37 cellular contexts compared by ENCODE assay signal in the genomic region with DNA sequence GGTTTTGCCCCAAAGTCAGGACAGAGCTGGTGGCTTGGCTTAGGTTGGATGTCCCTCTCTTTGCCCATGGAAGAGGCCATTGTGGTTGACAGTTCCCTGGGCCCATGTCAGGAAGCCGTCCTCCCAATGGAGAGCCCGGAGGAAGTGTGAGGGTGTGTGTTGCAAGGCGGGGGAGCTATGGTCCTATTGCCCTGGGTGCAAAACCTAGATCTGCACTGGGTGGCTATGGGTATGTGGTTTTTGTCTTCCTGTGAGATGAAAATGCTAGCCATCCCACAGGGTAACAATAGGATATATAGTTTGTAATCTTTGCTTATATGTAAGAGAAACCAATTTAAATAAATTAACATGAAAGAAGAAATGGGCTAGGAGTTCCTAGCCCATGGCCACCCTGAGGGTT.
"Had no signal": no experiment of that assay in that cellular context is flagged by ENCODE, and none has a peak within 500 bp of the region (broad histone marks: within the 10 kb centered on the region; RNA-seq: fewer than 3 reads in every experiment).

No MANE protein-coding gene starts in this region.

- ATAC-seq: activated CD8-positive, alpha-beta T cell treated with anti-CD3 and anti-CD28 coated beads for 36 hours; activated naive CD4-positive, alpha-beta T cell treated with anti-CD3 and anti-CD28 coated beads, Interleukin-2, amount 50 U/mL, for 72 hours; activated T-cell treated with anti-CD3 and anti-CD28 coated beads, Interleukin-2, amount 50 U/mL, for 4 hours; activated T-cell treated with anti-CD3 and anti-CD28 coated beads, Interleukin-2, amount 50 U/mL, for 72 hours; activated T-helper 17 cell treated with anti-CD3 and anti-CD28 coated beads, Interleukin-2, amount 50 U/mL, for 72 hours; body of pancreas had no signal

- FAIRE-seq: astrocyte, TTC549 had no signal

- H3K9me3 ChIP-seq: adrenal gland, body of pancreas, breast epithelium had no signal

- H3K36me3 Mint-ChIP-seq: activated CD4-positive, alpha-beta memory T cell treated with anti-CD3 and anti-CD28 coated beads for 36 hours; activated naive CD4-positive, alpha-beta T cell treated with anti-CD3 and anti-CD28 coated beads, Interleukin-2, amount 50 U/mL, for 72 hours; activated naive CD8-positive, alpha-beta T cell treated with anti-CD3 and anti-CD28 coated beads for 36 hours had no signal

- DNase-seq: activated B cell treated with CpG ODN at 0.5 μM for 24 hours; activated CD4-positive, alpha-beta memory T cell treated with anti-CD3 and anti-CD28 coated beads for 36 hours; activated CD4-positive, alpha-beta T cell treated with anti-CD3 and anti-CD28 coated beads for 4 hours; activated CD4-positive, alpha-beta T cell treated with anti-CD3 and anti-CD28 coated beads, Interleukin-2, amount 10 ng/mL, durations not matched to agents 24 days and 14 days; activated CD4-positive, alpha-beta T cell treated with anti-CD3 and anti-CD28 coated beads, Interleukin-2, amount 50 U/mL, for 1 hour; activated CD4-positive, alpha-beta T cell treated with anti-CD3 and anti-CD28 coated beads, Interleukin-2, amount 50 U/mL, for 4 hours; activated CD4-positive, CD25-positive, alpha-beta regulatory T cell treated with anti-CD3 and anti-CD28 coated beads, Interleukin-2, amount 50 U/mL, for 72 hours; activated CD8-positive, alpha-beta memory T cell treated with anti-CD3 and anti-CD28 coated beads, Interleukin-2, amount 50 U/mL, for 4 hours; activated CD8-positive, alpha-beta T cell treated with anti-CD3 and anti-CD28 coated beads for 36 hours; activated effector memory CD4-positive, alpha-beta T cell treated with anti-CD3 and anti-CD28 coated beads, Interleukin-2, amount 50 U/mL, for 16 hours; activated gamma-delta T cell treated with Interleukin-2 at 50 U/mL for 16 hours; activated naive CD4-positive, alpha-beta T cell; activated naive CD4-positive, alpha-beta T cell treated with anti-CD3 and anti-CD28 coated beads for 36 hours; activated naive CD4-positive, alpha-beta T cell treated with anti-CD3 and anti-CD28 coated beads, Interleukin-2, amount 50 U/mL, for 16 hours; activated naive CD8-positive, alpha-beta T cell treated with anti-CD3 and anti-CD28 coated beads for 36 hours; activated T-cell treated with anti-CD3 and anti-CD28 coated beads for 4 hours; activated T-cell treated with anti-CD3 and anti-CD28 coated beads, Interleukin-2, amount 50 U/mL, for 1 hour; activated T-cell treated with anti-CD3 and anti-CD28 coated beads, Interleukin-2, amount 50 U/mL, for 4 hours; activated T-cell treated with anti-CD3 and anti-CD28 coated beads, Interleukin-2, amount 50 U/mL, for 72 hours; adrenal gland; amniotic stem cell; aorta; body of pancreas; brain microvascular endothelial cell; central memory CD4-positive, alpha-beta T cell; T-helper 1 cell; T-helper 2 cell; T-helper 9 cell had no signal

- H3K27me3 ChIP-seq: adrenal gland, body of pancreas, brain microvascular endothelial cell, breast epithelium had no signal

- H3K27me3 Mint-ChIP-seq: activated CD4-positive, alpha-beta memory T cell treated with anti-CD3 and anti-CD28 coated beads for 36 hours; activated CD4-positive, alpha-beta T cell treated with anti-CD3 and anti-CD28 coated beads, Interleukin-2, amount 10 ng/mL, durations not matched to agents 24 days and 14 days; activated CD8-positive, alpha-beta T cell treated with anti-CD3 and anti-CD28 coated beads for 36 hours; activated naive CD8-positive, alpha-beta T cell treated with anti-CD3 and anti-CD28 coated beads for 36 hours; activated T-helper 17 cell treated with anti-CD3 and anti-CD28 coated beads, Interleukin-2, amount 50 U/mL, for 72 hours had no signal

- H3K4me3 ChIP-seq: adrenal gland, body of pancreas, breast epithelium had no signal

- H3K9me3 Mint-ChIP-seq: activated B cell treated with CpG ODN at 0.5 μM for 24 hours; activated CD4-positive, alpha-beta memory T cell treated with anti-CD3 and anti-CD28 coated beads for 36 hours; activated CD4-positive, alpha-beta T cell treated with anti-CD3 and anti-CD28 coated beads, Interleukin-2, amount 10 ng/mL, durations not matched to agents 24 days and 14 days; activated CD8-positive, alpha-beta T cell treated with anti-CD3 and anti-CD28 coated beads for 36 hours; activated naive CD4-positive, alpha-beta T cell treated with anti-CD3 and anti-CD28 coated beads for 36 hours; activated naive CD4-positive, alpha-beta T cell treated with anti-CD3 and anti-CD28 coated beads, Interleukin-2, amount 50 U/mL, for 72 hours; activated naive CD8-positive, alpha-beta T cell treated with anti-CD3 and anti-CD28 coated beads for 36 hours; activated T-cell treated with anti-CD3 and anti-CD28 coated beads, Interleukin-2, amount 50 U/mL, for 4 hours; activated T-cell treated with anti-CD3 and anti-CD28 coated beads, Interleukin-2, amount 50 U/mL, for 72 hours; activated T-helper 1 cell treated with anti-CD3 and anti-CD28 coated beads, Interleukin-12 subunit alpha, Interleukin-12 subunit beta, Interleukin-2, Interleukin-4 antibody, amounts not matched to agents 30 ng/mL and 10 ng/mL and 1 ng/mL, durations not matched to agents 14 hours and 24 hours and 36 hours; activated T-helper 17 cell treated with anti-CD3 and anti-CD28 coated beads, Interleukin-2, amount 50 U/mL, for 72 hours; T-helper 1 cell treated with Interleukin-12 subunit alpha and Interleukin-12 subunit beta and Interleukin-4 antibody, amounts not matched to agents 30 μg/mL and 1 μg/mL, for 36 hours; T-helper 2 cell treated with Interferon-gamma antibody and Interleukin-4, amounts not matched to agents 5 μg/mL and 100 μg/mL, for 36 hours had no signal

- H3K4me3 Mint-ChIP-seq: activated B cell treated with CpG ODN at 0.5 μM for 24 hours; activated CD4-positive, alpha-beta memory T cell treated with anti-CD3 and anti-CD28 coated beads for 36 hours; activated CD4-positive, alpha-beta T cell treated with anti-CD3 and anti-CD28 coated beads, Interleukin-2, amount 10 ng/mL, durations not matched to agents 24 days and 14 days; activated CD8-positive, alpha-beta T cell treated with anti-CD3 and anti-CD28 coated beads for 36 hours; activated naive CD4-positive, alpha-beta T cell treated with anti-CD3 and anti-CD28 coated beads for 36 hours; activated naive CD8-positive, alpha-beta T cell treated with anti-CD3 and anti-CD28 coated beads for 36 hours; activated T-cell treated with anti-CD3 and anti-CD28 coated beads, Interleukin-2, amount 50 U/mL, for 4 hours; activated T-cell treated with anti-CD3 and anti-CD28 coated beads, Interleukin-2, amount 50 U/mL, for 72 hours; activated T-helper 1 cell treated with anti-CD3 and anti-CD28 coated beads, Interleukin-12 subunit alpha, Interleukin-12 subunit beta, Interleukin-2, Interleukin-4 antibody, amounts not matched to agents 30 ng/mL and 10 ng/mL and 1 ng/mL, durations not matched to agents 14 hours and 24 hours and 36 hours; activated T-helper 17 cell treated with anti-CD3 and anti-CD28 coated beads, Interleukin-2, amount 50 U/mL, for 72 hours; T-helper 1 cell treated with Interleukin-12 subunit alpha and Interleukin-12 subunit beta and Interleukin-4 antibody, amounts not matched to agents 30 μg/mL and 1 μg/mL, for 36 hours; T-helper 2 cell treated with Interferon-gamma antibody and Interleukin-4, amounts not matched to agents 5 μg/mL and 100 μg/mL, for 36 hours had no signal

- H3K36me3 ChIP-seq: adrenal gland, brain microvascular endothelial cell, breast epithelium had no signal

- H3K4me1 Mint-ChIP-seq: activated B cell treated with CpG ODN at 0.5 μM for 24 hours; activated CD4-positive, alpha-beta T cell treated with anti-CD3 and anti-CD28 coated beads, Interleukin-2, amount 10 ng/mL, durations not matched to agents 24 days and 14 days; activated naive CD8-positive, alpha-beta T cell treated with anti-CD3 and anti-CD28 coated beads for 36 hours; activated T-helper 17 cell treated with anti-CD3 and anti-CD28 coated beads, Interleukin-2, amount 50 U/mL, for 72 hours had no signal

- H3K27ac ChIP-seq: adrenal gland, body of pancreas, brain microvascular endothelial cell, breast epithelium, VCaP had no signal

- H3K27ac Mint-ChIP-seq: activated B cell treated with CpG ODN at 0.5 μM for 24 hours; activated CD4-positive, alpha-beta memory T cell treated with anti-CD3 and anti-CD28 coated beads for 36 hours; activated CD4-positive, alpha-beta T cell treated with anti-CD3 and anti-CD28 coated beads, Interleukin-2, amount 10 ng/mL, durations not matched to agents 24 days and 14 days; activated CD8-positive, alpha-beta T cell treated with anti-CD3 and anti-CD28 coated beads for 36 hours; activated naive CD4-positive, alpha-beta T cell treated with anti-CD3 and anti-CD28 coated beads for 36 hours; activated naive CD4-positive, alpha-beta T cell treated with anti-CD3 and anti-CD28 coated beads, Interleukin-2, amount 50 U/mL, for 72 hours; activated naive CD8-positive, alpha-beta T cell treated with anti-CD3 and anti-CD28 coated beads for 36 hours; activated T-cell treated with anti-CD3 and anti-CD28 coated beads, Interleukin-2, amount 50 U/mL, for 72 hours; activated T-helper 1 cell treated with anti-CD3 and anti-CD28 coated beads, Interleukin-12 subunit alpha, Interleukin-12 subunit beta, Interleukin-2, Interleukin-4 antibody, amounts not matched to agents 30 ng/mL and 10 ng/mL and 1 ng/mL, durations not matched to agents 14 hours and 24 hours and 36 hours; activated T-helper 17 cell treated with anti-CD3 and anti-CD28 coated beads, Interleukin-2, amount 50 U/mL, for 72 hours; T-helper 1 cell treated with Interleukin-12 subunit alpha and Interleukin-12 subunit beta and Interleukin-4 antibody, amounts not matched to agents 30 μg/mL and 1 μg/mL, for 36 hours; T-helper 2 cell treated with Interferon-gamma antibody and Interleukin-4, amounts not matched to agents 5 μg/mL and 100 μg/mL, for 36 hours had no signal

- H3K4me1 ChIP-seq: adrenal gland, body of pancreas, breast epithelium had no signal
